In genomic region chr22:23836692-23837495, GRCh38 we compare ENCODE assay signal across 14 cellular contexts. TPM values are rescaled to one million over a fixed set of nuclear protein-coding genes. Genes with fewer than 3 reads are reported as not detected.
DNase-seq lines count a peak whose midpoint lies in the region; ATAC-seq, FAIRE-seq and TF ChIP-seq lines count a peak whose summit lies in the region.
"Had no signal": no experiment of that assay in that cellular context is flagged by ENCODE, and none has a peak within 500 bp of the region (broad histone marks: within the 10 kb centered on the region; RNA-seq: fewer than 3 reads in every experiment).

No MANE protein-coding gene starts in this region.

- RAD21 ChIA-PET in GM12878 (lab: Charles Lee; ENCODE audit: unreplicated experiment), result no interaction called here

- peak; percentile 64 for TF ChIP-seq POLR2A in GM12878 (IDR thresholded peaks at IDR 0.05; ENCODE audit: low read depth, low read length)

- DNase-seq in H7 (peak; percentile 18), GM12878 (ENCODE audit: low read depth, low spot score) (no peak), endodermal cell (no peak), NAMALWA (ENCODE audit: low spot score) (no peak)
- no peak for DNase-seq in natural killer cell treated with Interleukin-12 subunit alpha and Interleukin-12 subunit beta and Interleukin-15 and Interleukin-18, amount 100 ng/mL, for 72 hours (ENCODE audit: low spot score)
- DNase-seq: activated naive CD4-positive, alpha-beta T cell treated with anti-CD3 and anti-CD28 coated beads, Interleukin-2, amount 50 U/mL, for 16 hours; COR-L47; NCI-H1436 treated with DMSO at 0.1 percent for 48 hours; NCI-H524 had no signal

- H3K4me2 ChIP-seq in GM12878 (ENCODE audit: control insufficient read depth, insufficient read depth), result peak overlapping the region; percentile 94

- peaks cover 20 to 30% of the 10 kb centered on the region in 2 donors for H3K4me1 Mint-ChIP-seq in natural killer cell treated with Interleukin-12 subunit alpha and Interleukin-12 subunit beta and Interleukin-15 and Interleukin-18, amount 100 ng/mL, for 72 hours (ENCODE audit: low read depth in 2 of 2)
- H3K4me1 Mint-ChIP-seq in endodermal cell, result peaks cover 7% of the 10 kb centered on the region

- no peak overlapping the region for H3K27ac Mint-ChIP-seq in natural killer cell treated with Interleukin-12 subunit alpha and Interleukin-12 subunit beta and Interleukin-15 and Interleukin-18, amount 100 ng/mL, for 72 hours
- H3K27ac Mint-ChIP-seq in endodermal cell, result no peak overlapping the region

- SMC1A ChIA-PET in GM12878 (lab: Charles Lee; ENCODE audit: uncharacterized antibody, unreplicated experiment), result interaction anchor here (0.9 to 1.9 kb wide), 2 partner anchors 9 to 66 kb away, joined by 3 to 5 read pairs; no protein-coding TSS in a partner anchor

- intact Hi-C loops in GM12878 (cut with micrococcal nuclease; ENCODE audit: unreplicated experiment), result no loop called here

- POLR2A ChIA-PET in GM12878 (lab: Charles Lee), result interaction anchor here (1.2 kb wide), 1 partner anchor 37 kb away, joined by 3 read pairs; no protein-coding TSS in a partner anchor

- H3K4me1 ChIP-seq in GM12878 (ENCODE audit: control insufficient read depth, insufficient read depth, low read length) (peaks cover 17% of the 10 kb centered on the region), endodermal cell (ENCODE audit: control insufficient read depth, insufficient read depth, low read length) (no peaks in the 10 kb centered on the region)

- H4K20me1 ChIP-seq in GM12878 (ENCODE audit: control insufficient read depth, insufficient read depth), result no peaks in the 10 kb centered on the region

- FAIRE-seq in GM12878 (lab: Jason Lieb, UNC), result no peak
- FAIRE-seq: frontal cortex had no signal

- CTCF ChIA-PET in GM12878 (lab: Yijun Ruan, JAX), result interaction anchor here (1.7 to 3.7 kb wide), 2 partner anchors 13 to 66 kb away, joined by 6 to 12 read pairs; partner anchors contain the start of gene MMP11

- peak overlapping the region; percentile 55; the same call in 1 of the 2 replicates for H3K27ac ChIP-seq in C4-2B
- no peak overlapping the region for H3K27ac ChIP-seq in GM12878 (ENCODE audit: control insufficient read depth, insufficient read depth)
- H3K27ac ChIP-seq in endodermal cell (ENCODE audit: low read depth, low read length), result no peak overlapping the region

- H3K4me3 ChIP-seq in H7 (ENCODE audit: insufficient read depth, low read depth, low read length), result no peak overlapping the region
- peak overlapping the region; percentile 76; the same call in 1 of the 2 replicates for H3K4me3 ChIP-seq in GM12878
- H3K4me3 ChIP-seq in endodermal cell (ENCODE audit: low read length), result no peak overlapping the region

- H3K27me3 Mint-ChIP-seq in natural killer cell treated with Interleukin-12 subunit alpha and Interleukin-12 subunit beta and Interleukin-15 and Interleukin-18, amount 100 ng/mL, for 72 hours, result no peaks in the 10 kb centered on the region
- H3K27me3 Mint-ChIP-seq in endodermal cell (ENCODE audit: insufficient read depth), result peaks cover 28% of the 10 kb centered on the region

- H3K36me3 ChIP-seq in H7 (replicated peaks; ENCODE audit: control insufficient read depth, insufficient read depth, low read length), result peaks cover 7% of the 10 kb centered on the region
- H3K36me3 ChIP-seq in GM12878 (ENCODE audit: control insufficient read depth in 2 of 2, insufficient read depth in 2 of 2, low read length in 1 of 2), result peaks cover 7 to 37% of the 10 kb centered on the region in 2 experiments
- H3K36me3 ChIP-seq in endodermal cell (ENCODE audit: control insufficient read depth, insufficient read depth, low read length), result peaks cover 26% of the 10 kb centered on the region

- H3K9me3 ChIP-seq in GM12878 (replicated peaks; ENCODE audit: control insufficient read depth, insufficient read depth, low read length), result no peaks in the 10 kb centered on the region
- no peaks in the 10 kb centered on the region for H3K9me3 ChIP-seq in endodermal cell (ENCODE audit: control insufficient read depth, low read length)

- TF ChIP-seq RAD21 in GM12878 (IDR thresholded peaks at IDR 0.05; ENCODE audit: insufficient read depth, low read depth, low read length), result no peak

- H3K27me3 ChIP-seq in H7 (ENCODE audit: control insufficient read depth, insufficient read depth, low read length), result no peaks in the 10 kb centered on the region; the same call in 1 of the 2 replicates
- H3K27me3 ChIP-seq in GM12878 (replicated peaks in 1 of 2; ENCODE audit: control insufficient read depth in 2 of 2, insufficient read depth in 2 of 2, low read length in 1 of 2), result no peaks in the 10 kb centered on the region
- H3K27me3 ChIP-seq in endodermal cell (ENCODE audit: control insufficient read depth, insufficient read depth, low read length, poor library complexity, severe bottlenecking), result no peaks in the 10 kb centered on the region

- in situ Hi-C loops in GM12878 (cut with MboI), result no loop called here

- H3K9me3 Mint-ChIP-seq in natural killer cell treated with Interleukin-12 subunit alpha and Interleukin-12 subunit beta and Interleukin-15 and Interleukin-18, amount 100 ng/mL, for 72 hours, result no peaks in the 10 kb centered on the region
- no peaks in the 10 kb centered on the region for H3K9me3 Mint-ChIP-seq in endodermal cell

- ATAC-seq in GM12878 (no peak), HG02642 (IDR thresholded peaks at IDR 0.05; ENCODE audit: poor library complexity, unreplicated experiment) (no peak), HG03432 (IDR thresholded peaks at IDR 0.05; ENCODE audit: unreplicated experiment) (no peak)
- no peak for ATAC-seq in natural killer cell treated with Interleukin-12 subunit alpha and Interleukin-12 subunit beta and Interleukin-15 and Interleukin-18, amount 100 ng/mL, for 72 hours
- ATAC-seq: activated CD4-positive, CD25-positive, alpha-beta regulatory T cell treated with anti-CD3 and anti-CD28 coated beads, Interleukin-2, amount 50 U/mL, for 24 hours had no signal

- H3K9ac ChIP-seq in GM12878 (ENCODE audit: control insufficient read depth, insufficient read depth, low read length) (peak overlapping the region; percentile 77; the same call in 1 of the 2 replicates), endodermal cell (ENCODE audit: extremely low read depth, low read length, poor library complexity, severe bottlenecking) (no peak overlapping the region)

- H3K4me3 Mint-ChIP-seq in natural killer cell treated with Interleukin-12 subunit alpha and Interleukin-12 subunit beta and Interleukin-15 and Interleukin-18, amount 100 ng/mL, for 72 hours, result peak overlapping the region; percentile 97
- no peak overlapping the region for H3K4me3 Mint-ChIP-seq in endodermal cell

- no peaks in the 10 kb centered on the region; the same call in 1 of the 2 replicates for H3K79me2 ChIP-seq in GM12878 (ENCODE audit: control insufficient read depth, insufficient read depth, low read length)

- TF ChIP-seq CTCF in C4-2B (conservative IDR thresholded peaks at IDR 0.05), result no peak
- TF ChIP-seq CTCF in GM12878 (IDR thresholded peaks at IDR 0.05 in 2 of 3, conservative IDR thresholded peaks at IDR 0.05 in 1 of 3; ENCODE audit: control insufficient read depth in 2 of 3, extremely low read depth in 1 of 3, insufficient read depth in 1 of 3, low read depth in 3 of 3, low read length in 3 of 3), result no peak
- TF ChIP-seq CTCF in endodermal cell (conservative IDR thresholded peaks at IDR 0.05), result no peak

- no peaks in the 10 kb centered on the region for H3K36me3 Mint-ChIP-seq in natural killer cell treated with Interleukin-12 subunit alpha and Interleukin-12 subunit beta and Interleukin-15 and Interleukin-18, amount 100 ng/mL, for 72 hours
- H3K36me3 Mint-ChIP-seq in endodermal cell (ENCODE audit: low read depth), result peaks cover 15% of the 10 kb centered on the region

- 37% methylated on average over 11 of the region's 12 CpGs for WGBS in GM12878 (ENCODE audit: insufficient coverage, insufficient replicate concordance, low lambda C conversion rate, missing lambda C conversion rate)
- WGBS in endodermal cell (ENCODE audit: insufficient coverage in 1 of 2, insufficient read length in 1 of 2), 2 experiments, result 84 to 86% methylated on average over 4 to 12 of the region's 12 CpGs

- no peak for TF ChIP-seq EP300 in GM12878 (IDR thresholded peaks at IDR 0.05; ENCODE audit: borderline replicate concordance in 1 of 2, control insufficient read depth in 1 of 2, low read depth in 2 of 2, low read length in 2 of 2)

- no peak overlapping the region for H2AFZ ChIP-seq in GM12878 (ENCODE audit: control insufficient read depth, low read depth, low read length)

- no TSS peak for BruUV-seq in GM12878 (replicated peaks; lab: Mats Ljungman, UMichigan)

RNA-seq across cellular contexts. Expression of gene DERL3, which starts 1.9 kb away (rescaled TPM):
- total RNA-seq in H7 (2014; rRNA removed; shearing (Covaris generic)), result 5.0 and 9.3 TPM in 2 replicates
- 10.6 and 12.5 TPM in 2 replicates for total RNA-seq in GM12878 (2013; cell fraction: nucleolus; rRNA removed)
- total RNA-seq in GM12878 (2014; rRNA removed) (14.6 and 21.0 TPM in 2 replicates), GM12878 (2014; rRNA removed; fragmentation: Illumina TruSeq; extraction: Trizol) (8.7 and 9.4 TPM in 2 replicates), GM12878 (2021) (17.4 and 19.4 TPM in 2 replicates), endodermal cell (1 to 10 TPM; 6.3 to 7.6 TPM)
- 9.4 TPM for polyA plus RNA-seq in GM12878 (2011; ENCODE audit: low read depth)
- polyA plus RNA-seq in GM12878 (2011; rRNA removed) (2.1 and 5.2 TPM in 2 replicates), GM12878 (2014; fragmentation: Illumina TruSeq; extraction: Trizol) (2.3 and 7.4 TPM in 2 replicates), GM12878 (2014; fragmentation: Nextera tagmentation; extraction: Ambion mirVana) (1 to 10 TPM; 4.1 to 6.4 TPM), GM12878 (2014; rRNA removed) (28.1 and 29.7 TPM in 2 replicates), GM12878 (2016; fragmentation: Nextera tagmentation; extraction: Ambion mirVana) (10 to 100 TPM; 49.1 to 52.4 TPM)
- polyA plus RNA-seq in GM12878 (2011; cell fraction: cytosol; rRNA removed), result 10.4 and 15.5 TPM in 2 replicates
- polyA plus RNA-seq in GM12878 (2011; cell fraction: nucleus; rRNA removed), result 29.8 and 30.3 TPM in 2 replicates
- 18.0 and 23.9 TPM in 2 replicates for polyA plus RNA-seq in GM12878 (2012)
- 1.8 and 4.4 TPM in 2 replicates for polyA minus RNA-seq in GM12878 (2011; rRNA and poly(A)+ RNA removed)
- 1.1 and 1.6 TPM in 2 replicates for polyA minus RNA-seq in GM12878 (2011; cell fraction: cytosol; rRNA and poly(A)+ RNA removed)
- polyA minus RNA-seq in GM12878 (2011; cell fraction: nucleus; rRNA and poly(A)+ RNA removed), result 3.3 and 4.9 TPM in 2 replicates
- total RNA-seq in natural killer cell treated with Interleukin-12 subunit alpha and Interleukin-12 subunit beta and Interleukin-15 and Interleukin-18, amount 100 ng/mL, for 72 hours, result 10 to 100 TPM in 1 of 2 donors, 1 to 10 TPM in 1; 4.7 to 14.3 TPM
- polyA plus RNA-seq in endodermal cell (2013, experiment 1 of 2), result 8.1 TPM
- 7.7 TPM for polyA plus RNA-seq in endodermal cell (2013, experiment 2 of 2)

RNA-seq across cellular contexts. Expression of gene SLC2A11, which starts 20.8 kb away (rescaled TPM):
- 10.7 and 17.4 TPM in 2 replicates for total RNA-seq in H7 (2014; rRNA removed; shearing (Covaris generic))
- 25.2 and 25.7 TPM in 2 replicates for total RNA-seq in GM12878 (2013; cell fraction: nucleolus; rRNA removed)
- total RNA-seq in GM12878 (2014; rRNA removed), result 10.5 and 13.0 TPM in 2 replicates
- 8.1 and 8.9 TPM in 2 replicates for total RNA-seq in GM12878 (2014; rRNA removed; fragmentation: Illumina TruSeq; extraction: Trizol)
- 12.2 and 15.7 TPM in 2 replicates for total RNA-seq in GM12878 (2021)
- polyA plus RNA-seq in GM12878 (2011; ENCODE audit: low read depth), result 9.2 TPM
- polyA plus RNA-seq in GM12878 (2011; rRNA removed), result 7.5 and 8.4 TPM in 2 replicates
- polyA plus RNA-seq in GM12878 (2011; cell fraction: cytosol; rRNA removed), result 7.6 and 11.5 TPM in 2 replicates
- 16.6 and 19.3 TPM in 2 replicates for polyA plus RNA-seq in GM12878 (2011; cell fraction: nucleus; rRNA removed)
- 12.9 and 18.4 TPM in 2 replicates for polyA plus RNA-seq in GM12878 (2012)
- polyA plus RNA-seq in GM12878 (2014; fragmentation: Illumina TruSeq; extraction: Trizol), result 8.6 and 13.3 TPM in 2 replicates
- 1 to 10 TPM in 1 of 2 experiments, under 1 TPM in 1; 0.98 to 2.9 TPM for polyA plus RNA-seq in GM12878 (2014; fragmentation: Nextera tagmentation; extraction: Ambion mirVana)
- 17.7 and 18.3 TPM in 2 replicates for polyA plus RNA-seq in GM12878 (2014; rRNA removed)
- polyA plus RNA-seq in GM12878 (2016; fragmentation: Nextera tagmentation; extraction: Ambion mirVana), result 1 to 10 TPM; 8.0 TPM
- 8.2 and 11.6 TPM in 2 replicates for polyA minus RNA-seq in GM12878 (2011; rRNA and poly(A)+ RNA removed)
- 3.5 and 6.1 TPM in 2 replicates for polyA minus RNA-seq in GM12878 (2011; cell fraction: cytosol; rRNA and poly(A)+ RNA removed)
- polyA minus RNA-seq in GM12878 (2011; cell fraction: nucleus; rRNA and poly(A)+ RNA removed), result 7.7 and 10.9 TPM in 2 replicates
- total RNA-seq in natural killer cell treated with Interleukin-12 subunit alpha and Interleukin-12 subunit beta and Interleukin-15 and Interleukin-18, amount 100 ng/mL, for 72 hours, result 10 to 100 TPM in 1 of 2 donors, 1 to 10 TPM in 1; 6.8 to 12.5 TPM
- 10 to 100 TPM; 13.1 to 14.8 TPM for total RNA-seq in endodermal cell
- polyA plus RNA-seq in endodermal cell (2013, experiment 1 of 2), result 12.0 TPM
- polyA plus RNA-seq in endodermal cell (2013, experiment 2 of 2), result 9.3 TPM

RNA-seq across cellular contexts. Expression of gene SMARCB1, which starts 50.1 kb away (rescaled TPM):
- total RNA-seq in H7 (2014; rRNA removed; shearing (Covaris generic)), result 79.1 and 86.5 TPM in 2 replicates
- total RNA-seq in GM12878 (2013; cell fraction: nucleolus; rRNA removed), result 112 and 119 TPM in 2 replicates
- 167 and 177 TPM in 2 replicates for total RNA-seq in GM12878 (2014; rRNA removed)
- 108 and 112 TPM in 2 replicates for total RNA-seq in GM12878 (2014; rRNA removed; fragmentation: Illumina TruSeq; extraction: Trizol)
- total RNA-seq in GM12878 (2021), result 179 and 185 TPM in 2 replicates
- 81.1 TPM for polyA plus RNA-seq in GM12878 (2011; ENCODE audit: low read depth)
- 183 and 187 TPM in 2 replicates for polyA plus RNA-seq in GM12878 (2011; rRNA removed)
- polyA plus RNA-seq in GM12878 (2011; cell fraction: cytosol; rRNA removed), result 136 and 163 TPM in 2 replicates
- polyA plus RNA-seq in GM12878 (2011; cell fraction: nucleus; rRNA removed), result 103 and 127 TPM in 2 replicates
- polyA plus RNA-seq in GM12878 (2012), result 150 and 176 TPM in 2 replicates
- 130 and 198 TPM in 2 replicates for polyA plus RNA-seq in GM12878 (2014; fragmentation: Illumina TruSeq; extraction: Trizol)
- 10 to 100 TPM in 1 of 2 experiments, 1 to 10 TPM in 1; 9.1 to 17.9 TPM for polyA plus RNA-seq in GM12878 (2014; fragmentation: Nextera tagmentation; extraction: Ambion mirVana)
- 215 and 239 TPM in 2 replicates for polyA plus RNA-seq in GM12878 (2014; rRNA removed)
- 100 to 1,000 TPM; 192 to 207 TPM for polyA plus RNA-seq in GM12878 (2016; fragmentation: Nextera tagmentation; extraction: Ambion mirVana)
- polyA minus RNA-seq in GM12878 (2011; rRNA and poly(A)+ RNA removed), result 104 and 119 TPM in 2 replicates
- polyA minus RNA-seq in GM12878 (2011; cell fraction: cytosol; rRNA and poly(A)+ RNA removed), result 23.8 and 37.5 TPM in 2 replicates
- 26.4 and 66.3 TPM in 2 replicates for polyA minus RNA-seq in GM12878 (2011; cell fraction: nucleus; rRNA and poly(A)+ RNA removed)
- total RNA-seq in natural killer cell treated with Interleukin-12 subunit alpha and Interleukin-12 subunit beta and Interleukin-15 and Interleukin-18, amount 100 ng/mL, for 72 hours, result 100 to 1,000 TPM in 1 of 2 donors, 10 to 100 TPM in 1; 70.5 to 105 TPM
- 100 to 1,000 TPM; 136 to 148 TPM for total RNA-seq in endodermal cell
- 201 TPM for polyA plus RNA-seq in endodermal cell (2013, experiment 1 of 2)
- 179 TPM for polyA plus RNA-seq in endodermal cell (2013, experiment 2 of 2)

RNA-seq across cellular contexts. Expression of gene MIF, which starts 57.3 kb away (rescaled TPM):
- total RNA-seq in H7 (2014; rRNA removed; shearing (Covaris generic)), result 952 and 1,162 TPM in 2 replicates
- total RNA-seq in GM12878 (2013; cell fraction: nucleolus; rRNA removed), result 53.3 and 56.6 TPM in 2 replicates
- 737 and 939 TPM in 2 replicates for total RNA-seq in GM12878 (2014; rRNA removed)
- total RNA-seq in GM12878 (2014; rRNA removed; fragmentation: Illumina TruSeq; extraction: Trizol), result 183 and 215 TPM in 2 replicates
- 1,146 and 1,222 TPM in 2 replicates for total RNA-seq in GM12878 (2021)
- 548 TPM for polyA plus RNA-seq in GM12878 (2011; ENCODE audit: low read depth)
- polyA plus RNA-seq in GM12878 (2011; rRNA removed), result 233 and 593 TPM in 2 replicates
- polyA plus RNA-seq in GM12878 (2011; cell fraction: cytosol; rRNA removed), result 608 and 1,158 TPM in 2 replicates
- 459 and 729 TPM in 2 replicates for polyA plus RNA-seq in GM12878 (2011; cell fraction: nucleus; rRNA removed)
- 1,086 and 1,453 TPM in 2 replicates for polyA plus RNA-seq in GM12878 (2012)
- 5.2 and 37.7 TPM in 2 replicates for polyA plus RNA-seq in GM12878 (2014; fragmentation: Illumina TruSeq; extraction: Trizol)
- polyA plus RNA-seq in GM12878 (2014; fragmentation: Nextera tagmentation; extraction: Ambion mirVana), result 100 to 1,000 TPM; 188 to 220 TPM
- 1,025 and 1,355 TPM in 2 replicates for polyA plus RNA-seq in GM12878 (2014; rRNA removed)
- polyA plus RNA-seq in GM12878 (2016; fragmentation: Nextera tagmentation; extraction: Ambion mirVana), result 1,000 to 10,000 TPM; 2,816 to 2,972 TPM
- polyA minus RNA-seq in GM12878 (2011; rRNA and poly(A)+ RNA removed), result 52.9 and 161 TPM in 2 replicates
- 306 and 426 TPM in 2 replicates for polyA minus RNA-seq in GM12878 (2011; cell fraction: cytosol; rRNA and poly(A)+ RNA removed)
- polyA minus RNA-seq in GM12878 (2011; cell fraction: nucleus; rRNA and poly(A)+ RNA removed), result 107 and 133 TPM in 2 replicates
- total RNA-seq in natural killer cell treated with Interleukin-12 subunit alpha and Interleukin-12 subunit beta and Interleukin-15 and Interleukin-18, amount 100 ng/mL, for 72 hours, result 100 to 1,000 TPM; 495 to 579 TPM
- 100 to 1,000 TPM; 722 to 753 TPM for total RNA-seq in endodermal cell
- 847 TPM for polyA plus RNA-seq in endodermal cell (2013, experiment 1 of 2)
- 826 TPM for polyA plus RNA-seq in endodermal cell (2013, experiment 2 of 2)
